15 cellular contexts compared by ENCODE assay signal in the genomic region with DNA sequence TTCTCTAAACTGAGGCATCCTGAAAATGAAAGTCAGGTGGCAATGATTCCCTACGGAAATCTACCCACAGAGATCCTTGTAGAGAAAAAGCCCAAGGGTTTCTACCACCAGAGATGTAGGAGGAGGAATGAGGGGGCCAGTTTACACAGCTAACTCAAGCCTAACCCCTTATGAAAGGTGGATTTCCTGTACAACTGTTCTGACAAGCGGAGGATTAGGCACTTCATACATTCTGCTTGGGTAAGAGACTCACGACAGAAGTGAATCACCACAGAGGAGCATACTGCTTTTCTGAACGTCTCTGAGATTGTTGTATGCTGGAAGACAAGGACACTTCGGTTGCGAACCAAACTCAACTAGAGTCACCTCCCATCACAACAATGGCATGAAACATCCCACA.
DNase-seq lines count a peak whose midpoint lies in the region; ATAC-seq and TF ChIP-seq lines count a peak whose summit lies in the region.
"Had no signal": no experiment of that assay in that cellular context is flagged by ENCODE, and none has a peak within 500 bp of the region (broad histone marks: within the 10 kb centered on the region; RNA-seq: fewer than 3 reads in every experiment).

No MANE protein-coding gene starts in this region.

- peak overlapping the region; percentile 61 for H2BK5ac ChIP-seq in IMR-90 (ENCODE audit: low read depth, low read length, poor library complexity, severe bottlenecking)

- TF ChIP-seq CTCF in SK-N-SH (IDR thresholded peaks at IDR 0.05) = no peak
- TF ChIP-seq CTCF in IMR-90 (conservative IDR thresholded peaks at IDR 0.05; ENCODE audit: low read depth, low read length) = no peak
- no peak for TF ChIP-seq CTCF in esophagus squamous epithelium (IDR thresholded peaks at IDR 0.05)
- no peak for TF ChIP-seq CTCF in gastrocnemius medialis (IDR thresholded peaks at IDR 0.05 in 4 of 5, conservative IDR thresholded peaks at IDR 0.05 in 1 of 5)

- H3K9ac ChIP-seq in SK-N-SH = no peak overlapping the region; the same call in 1 of the 2 replicates
- H3K9ac ChIP-seq in IMR-90 (ENCODE audit: low read depth, low read length) = 0 out of 2 replicates have a peak overlapping the region, but pooled peaks have one; percentile 10

- DNase-seq in SK-N-SH = no peak
- peak; percentile 71 for DNase-seq in IMR-90
- no peak for DNase-seq in esophagus squamous epithelium (lab: John Stamatoyannopoulos, UW)
- DNase-seq in gastrocnemius medialis = no peak
- DNase-seq in NCI-H1930 (lab: John Stamatoyannopoulos, UW) = no peak
- no peak for DNase-seq in aorta
- DNase-seq: activated B cell treated with CpG ODN at 0.5 μM for 24 hours; activated gamma-delta T cell treated with Interleukin-2 at 50 U/mL for 16 hours; CD4-positive, alpha-beta memory T cell; GF-D8; NCI-H2107 had no signal

- no peaks in the 10 kb centered on the region for H3K9me3 ChIP-seq in SK-N-SH
- no peaks in the 10 kb centered on the region for H3K9me3 ChIP-seq in IMR-90 (ENCODE audit: control insufficient read depth, insufficient read depth, low read length)
- no peaks in the 10 kb centered on the region for H3K9me3 ChIP-seq in esophagus squamous epithelium
- H3K9me3 ChIP-seq in gastrocnemius medialis = no peaks in the 10 kb centered on the region
- H3K9me3 ChIP-seq in aorta (ENCODE audit: control insufficient read depth, low read length) = no peaks in the 10 kb centered on the region

- ATAC-seq in SK-N-SH treated with all-trans-retinoic acid at 6 μM for 48 hours (no peak), IMR-90 (ENCODE audit: low read depth) (no peak), gastrocnemius medialis (no peak), GM21360 (IDR thresholded peaks at IDR 0.05; ENCODE audit: unreplicated experiment) (no peak), aorta (ENCODE audit: low FRiP score) (no peak)

- H3K4me3 ChIP-seq in SK-N-SH (ENCODE audit: low read depth in 2 of 2, low read length in 1 of 2) (no peak overlapping the region), IMR-90 (ENCODE audit: insufficient read depth, low read depth, low read length) (no peak overlapping the region), esophagus squamous epithelium (no peak overlapping the region), gastrocnemius medialis (no peak overlapping the region), aorta (ENCODE audit: low read length in 2 of 2) (no peak overlapping the region)
- H3K4me3 ChIP-seq: SK-N-MC had no signal

- TF ChIP-seq EP300 in SK-N-SH (IDR thresholded peaks at IDR 0.05; ENCODE audit: borderline replicate concordance in 1 of 2, low read depth in 1 of 2, low read length in 1 of 2) = no peak

- peaks cover 7 to 14% of the 10 kb centered on the region in 2 experiments for H3K36me3 ChIP-seq in SK-N-SH (replicated peaks in 1 of 2; ENCODE audit: control insufficient read depth in 1 of 2, insufficient read depth in 2 of 2, low read length in 1 of 2)
- 0 out of 2 replicates have a peak, but pooled peaks cover 1% of the 10 kb centered on the region for H3K36me3 ChIP-seq in IMR-90 (ENCODE audit: control insufficient read depth, insufficient read depth, low read length)
- H3K36me3 ChIP-seq in esophagus squamous epithelium = peaks cover 0 to 72% (median 5%) of the 10 kb centered on the region in 3 donors
- no peaks in the 10 kb centered on the region for H3K36me3 ChIP-seq in gastrocnemius medialis
- H3K36me3 ChIP-seq in aorta (ENCODE audit: control insufficient read depth in 1 of 2, insufficient read depth in 2 of 2, low read length in 1 of 2) = no peaks in the 10 kb centered on the region

- no peaks in the 10 kb centered on the region for H4K20me1 ChIP-seq in SK-N-SH (ENCODE audit: insufficient read depth)
- no peaks in the 10 kb centered on the region for H4K20me1 ChIP-seq in IMR-90 (ENCODE audit: insufficient read depth, low read length)

- peak overlapping the region; percentile 45 for H2BK120ac ChIP-seq in IMR-90 (ENCODE audit: low read depth, low read length)

- peak overlapping the region; percentile 4 to 90; a peak in 3 of 4 replicates for H4K8ac ChIP-seq in IMR-90 (ENCODE audit: low read depth in 2 of 2, low read length in 2 of 2)

- H3K27ac ChIP-seq in SK-N-SH (ENCODE audit: low read depth in 2 of 2, low read length in 1 of 2) (peak overlapping the region; percentile 40 to 93; a peak in 3 of 4 replicates), IMR-90 (ENCODE audit: insufficient read depth, low read length) (peak overlapping the region; percentile 48; the same call in 1 of the 2 replicates), esophagus squamous epithelium (peak overlapping the region; percentile 49 to 72 (median 68)), gastrocnemius medialis (peak overlapping the region; percentile 30 to 46 (median 36)), aorta (ENCODE audit: low read depth in 1 of 2, low read length in 2 of 2) (no peak overlapping the region)
- H3K27ac ChIP-seq: 22Rv1, SK-N-MC had no signal

- H2AK5ac ChIP-seq in IMR-90 (ENCODE audit: low read depth, low read length) = peak overlapping the region; percentile 85; the same call in 1 of the 2 replicates

- CTCF ChIA-PET in SK-N-SH (lab: Yijun Ruan, JAX) = interaction anchor here (0.6 to 6.5 kb wide), 41 partner anchors 8 to 199 kb away, joined by 3 to 87 read pairs (median 5); a partner anchor contains a TSS
- CTCF ChIA-PET in IMR-90 (lab: Yijun Ruan, JAX) = interaction anchor here (0.5 to 3.0 kb wide), 13 partner anchors 8 to 176 kb away, joined by 3 to 9 read pairs (median 5); a partner anchor contains a TSS

- H3F3A ChIP-seq in SK-N-SH (replicated peaks; ENCODE audit: insufficient read depth) = peaks cover 30% of the 10 kb centered on the region

- H2BK20ac ChIP-seq in IMR-90 (ENCODE audit: low read depth, low read length) = peak overlapping the region; percentile 35; the same call in 1 of the 2 replicates

- peaks cover 25% of the 10 kb centered on the region in 2 experiments for H3K4me1 ChIP-seq in SK-N-SH (ENCODE audit: control insufficient read depth in 1 of 2, insufficient read depth in 2 of 2, low read depth in 1 of 2, low read length in 1 of 2)
- peaks cover 28% of the 10 kb centered on the region for H3K4me1 ChIP-seq in IMR-90 (ENCODE audit: control insufficient read depth, insufficient read depth, low read length)
- peaks cover 7 to 73% (median 10%) of the 10 kb centered on the region in 3 donors for H3K4me1 ChIP-seq in esophagus squamous epithelium
- peaks cover 34 to 63% of the 10 kb centered on the region in 2 donors for H3K4me1 ChIP-seq in gastrocnemius medialis
- H3K4me1 ChIP-seq in aorta (ENCODE audit: control insufficient read depth in 1 of 2, insufficient read depth in 2 of 2, low read length in 2 of 2) = no peaks in the 10 kb centered on the region

- H3K18ac ChIP-seq in IMR-90 (ENCODE audit: low read depth, low read length) = peak overlapping the region; percentile 80; the same call in 1 of the 2 replicates

- TF ChIP-seq RAD21 in SK-N-SH (IDR thresholded peaks at IDR 0.05; ENCODE audit: low read length) (no peak), IMR-90 (IDR thresholded peaks at IDR 0.05; ENCODE audit: low read length) (no peak)

- H3K56ac ChIP-seq in IMR-90 (ENCODE audit: extremely low read depth, insufficient read depth, low read length) = 0 out of 2 replicates have a peak overlapping the region, but pooled peaks have one; percentile 8

- H4K5ac ChIP-seq in IMR-90 (ENCODE audit: low read depth, low read length) = peak overlapping the region; percentile 76; the same call in 1 of the 2 replicates

- H3K79me2 ChIP-seq in SK-N-SH (ENCODE audit: insufficient read depth) = peaks cover 20% of the 10 kb centered on the region

- peak overlapping the region; percentile 36; the same call in 1 of the 2 replicates for H4K91ac ChIP-seq in IMR-90 (ENCODE audit: insufficient read depth, low read depth, low read length)

- H2AK9ac ChIP-seq in IMR-90 (replicated peaks; ENCODE audit: low read depth, low read length, poor library complexity) = peak overlapping the region; percentile 39

- BruUV-seq in IMR-90 (replicated peaks; lab: Mats Ljungman, UMichigan) = no TSS peak

- peaks cover 22% of the 10 kb centered on the region for H3K9me1 ChIP-seq in IMR-90 (ENCODE audit: insufficient read depth, low read length)

- in situ Hi-C loops in IMR-90 (cut with MboI; ENCODE audit: low sequenced_read_pairs) = no loop called here
- in situ Hi-C loops in gastrocnemius medialis (cut with MboI; ENCODE audit: low sequenced_read_pairs in 4 of 4) = loop anchor here in 1 of 4 donors (25.0 kb wide), 1 partner anchor 319 kb away; no protein-coding TSS in a partner anchor

- peak overlapping the region; percentile 56 for H3K14ac ChIP-seq in IMR-90 (replicated peaks; ENCODE audit: low read depth, low read length)

- H3K79me1 ChIP-seq in IMR-90 (ENCODE audit: low read depth in 1 of 2, low read length in 2 of 2) = peaks cover 27 to 56% of the 10 kb centered on the region in 2 experiments

- no peak overlapping the region for H2AFZ ChIP-seq in SK-N-SH (ENCODE audit: low read depth)
- H2AFZ ChIP-seq in IMR-90 (replicated peaks; ENCODE audit: low read length, poor library complexity) = no peak overlapping the region

- WGBS in SK-N-SH (ENCODE audit: low lambda C conversion rate) = 81% methylated on average over 6 of the region's 6 CpGs
- no CpG with 5 or more reads among the region's 6 CpGs for WGBS in IMR-90 (ENCODE audit: extremely low coverage in 2 of 2, insufficient read length in 1 of 2), 2 experiments
- 24 to 30% methylated on average over 5 to 6 of the region's 6 CpGs for WGBS in esophagus squamous epithelium, 2 donors
- 70 to 76% methylated on average over 6 of the region's 6 CpGs for WGBS in aorta, 2 donors

- no peak overlapping the region; the same call in 1 of the 2 replicates for H3K4me2 ChIP-seq in SK-N-SH
- no peak overlapping the region for H3K4me2 ChIP-seq in IMR-90 (ENCODE audit: low read depth, low read length)

- dilution Hi-C loops in IMR-90 (cut with HindIII; ENCODE audit: low sequenced_read_pairs, unreplicated experiment) = no loop called here

- TF ChIP-seq POLR2A in IMR-90 (IDR thresholded peaks at IDR 0.05; ENCODE audit: low read depth, low read length) (no peak), esophagus squamous epithelium (IDR thresholded peaks at IDR 0.05) (no peak), gastrocnemius medialis (IDR thresholded peaks at IDR 0.05) (no peak)

- no peaks in the 10 kb centered on the region for H3K9me2 ChIP-seq in SK-N-SH

- peak overlapping the region; percentile 64 for H3K4ac ChIP-seq in IMR-90 (ENCODE audit: low read depth, low read length)

- H2BK15ac ChIP-seq in IMR-90 (ENCODE audit: low read depth, low read length) = peak overlapping the region; percentile 91; the same call in 1 of the 3 replicates

- POLR2A ChIA-PET in SK-N-SH (lab: Yijun Ruan, JAX) (no interaction called here), IMR-90 (lab: Charles Lee; ENCODE audit: unreplicated experiment) (no interaction called here)

- H3K27me3 ChIP-seq in SK-N-SH (ENCODE audit: insufficient read depth) = no peaks in the 10 kb centered on the region
- H3K27me3 ChIP-seq in IMR-90 (ENCODE audit: control insufficient read depth, insufficient read depth, low read length) = no peaks in the 10 kb centered on the region
- no peaks in the 10 kb centered on the region for H3K27me3 ChIP-seq in esophagus squamous epithelium
- H3K27me3 ChIP-seq in gastrocnemius medialis = no peaks in the 10 kb centered on the region
- H3K27me3 ChIP-seq in aorta (ENCODE audit: control insufficient read depth in 1 of 2, insufficient read depth in 2 of 2, low read length in 1 of 2) = no peaks in the 10 kb centered on the region

- intact Hi-C loops in IMR-90 (cut with micrococcal nuclease) = no loop called here
- intact Hi-C loops in esophagus squamous epithelium (cut with DNase I) = loop anchor here (10.0 kb wide), 1 partner anchor 56 kb away; no protein-coding TSS in a partner anchor
- intact Hi-C loops in gastrocnemius medialis (cut with DNase I; ENCODE audit: low total_unique reads) = no loop called here
- intact Hi-C loops in aorta (cut with DNase I) = no loop called here

- H3K23ac ChIP-seq in IMR-90 (ENCODE audit: low read depth, low read length) = peak overlapping the region; percentile 72; the same call in 1 of the 2 replicates

Comparison
In these comparisons a context has a peak if more than half of its experiments do, and no peak if none do; other contexts are left out.
1. H3K27ac ChIP-seq: peak in SK-N-SH (2 of 2), IMR-90 (single experiment), esophagus squamous epithelium (4 of 4) and gastrocnemius medialis (4 of 4); none in aorta (0 of 2).